16 cellular contexts compared by ENCODE assay signal in genomic region chr21:29718081-29718815, GRCh38.
DNase-seq lines count a peak whose midpoint lies in the region; TF ChIP-seq lines count a peak whose summit lies in the region.
"Had no signal": no experiment of that assay in that cellular context is flagged by ENCODE, and none has a peak within 500 bp of the region (broad histone marks: within the 10 kb centered on the region; RNA-seq: fewer than 3 reads in every experiment).

No MANE protein-coding gene starts in this region.

- no peak for TF ChIP-seq POLR2A in lower leg skin (IDR thresholded peaks at IDR 0.05)

- H3K4me3 ChIP-seq in mammary epithelial cell (replicated peaks in 1 of 3; ENCODE audit: insufficient read depth in 1 of 3, low read depth in 2 of 3, low read length in 3 of 3) (no peak overlapping the region), mesenchymal stem cell (ENCODE audit: insufficient read depth in 1 of 2, low read depth in 1 of 2, low read length in 2 of 2) (no peak overlapping the region), lower leg skin (ENCODE audit: low read depth, poor library complexity, severe bottlenecking) (no peak overlapping the region)
- H3K4me3 ChIP-seq: esophagus muscularis mucosa, GM12878, SJCRH30 had no signal

- H3K9ac ChIP-seq in mammary epithelial cell (ENCODE audit: insufficient read depth, low read length) (no peak overlapping the region), mesenchymal stem cell (ENCODE audit: low read length) (peak overlapping the region; percentile 11)

- H3K27ac ChIP-seq in mammary epithelial cell (ENCODE audit: insufficient read depth, low read depth, low read length) (no peak overlapping the region), mesenchymal stem cell (ENCODE audit: low read length, poor library complexity, severe bottlenecking) (no peak overlapping the region)
- H3K27ac ChIP-seq: esophagus muscularis mucosa, HL-60, SJCRH30 had no signal

- H2BK120ac ChIP-seq in mesenchymal stem cell (ENCODE audit: low read depth, low read length) = no peak overlapping the region

- H2BK12ac ChIP-seq in mesenchymal stem cell (ENCODE audit: low read length in 2 of 2) = no peak overlapping the region

- intact Hi-C loops in mammary epithelial cell (cut with micrococcal nuclease) (loop anchor here (5.0 kb wide), 1 partner anchor 129 kb away; no protein-coding TSS in a partner anchor), lower leg skin (cut with DNase I; ENCODE audit: low total_unique reads) (no loop called here)

- H3K79me1 ChIP-seq in mesenchymal stem cell (replicated peaks; ENCODE audit: low read length, poor library complexity, severe bottlenecking) = no peaks in the 10 kb centered on the region

- no peak overlapping the region for H4K8ac ChIP-seq in mesenchymal stem cell (ENCODE audit: low read length)

- TSS peak; percentile 49 for BruUV-seq in mammary epithelial cell (replicated peaks; lab: Mats Ljungman, UMichigan)

- no peaks in the 10 kb centered on the region for H3K4me1 ChIP-seq in mammary epithelial cell (ENCODE audit: insufficient read depth, low read length)
- no peaks in the 10 kb centered on the region for H3K4me1 ChIP-seq in mesenchymal stem cell (ENCODE audit: control insufficient read depth, insufficient read depth, low read depth, low read length)
- H3K4me1 ChIP-seq: esophagus muscularis mucosa, SJCRH30 had no signal

- H3K79me2 ChIP-seq in mammary epithelial cell (ENCODE audit: insufficient read depth, low read length) = no peaks in the 10 kb centered on the region

- DNase-seq in NCI-H345 (lab: John Stamatoyannopoulos, UW) (peak; percentile 4), NCI-H345 treated with DMSO at 0.1 percent for 48 hours (lab: John Stamatoyannopoulos, UW; ENCODE audit: unreplicated experiment) (no peak), NCI-H2196 (lab: John Stamatoyannopoulos, UW; ENCODE audit: unreplicated experiment) (peak; percentile 54), mammary epithelial cell (peak; percentile 58), mesenchymal stem cell (no peak), KG1 (lab: John Stamatoyannopoulos, UW) (no peak), HuH-7 (ENCODE audit: low spot score) (no peak), lower leg skin (ENCODE audit: low spot score in 2 of 2) (no peak)
- DNase-seq: EL, Kasumi-1, NCI-H2081 treated with DMSO at 0.1 percent for 48 hours, SJCRH30, T-helper 9 cell had no signal

- no peak overlapping the region for H3K4ac ChIP-seq in mesenchymal stem cell (ENCODE audit: low read depth in 1 of 2, low read length in 2 of 2)

- TF ChIP-seq CTCF in mammary epithelial cell (conservative IDR thresholded peaks at IDR 0.05 in 1 of 2, IDR thresholded peaks at IDR 0.05 in 1 of 2; ENCODE audit: extremely low read depth in 1 of 2, insufficient read depth in 1 of 2, low read depth in 1 of 2, low read length in 2 of 2) (no peak), lower leg skin (IDR thresholded peaks at IDR 0.05) (no peak)

- H2AK5ac ChIP-seq in mesenchymal stem cell (ENCODE audit: low read length, severe bottlenecking) = no peak overlapping the region

- H2BK15ac ChIP-seq in mesenchymal stem cell (ENCODE audit: low read depth, poor library complexity, severe bottlenecking) = no peak overlapping the region

- H2AFZ ChIP-seq in mammary epithelial cell (ENCODE audit: low read depth, low read length) = no peak overlapping the region
- no peak overlapping the region for H2AFZ ChIP-seq in mesenchymal stem cell (ENCODE audit: low read depth, low read length)

- WGBS in mammary epithelial cell (ENCODE audit: low coverage, missing lambda C conversion rate) = 63% methylated on average over 3 of the region's 3 CpGs
- WGBS in mesenchymal stem cell = 97% methylated on average over 2 of the region's 3 CpGs
- 80 to 86% methylated on average over 3 of the region's 3 CpGs for WGBS in lower leg skin, 2 donors

- H3K9me3 ChIP-seq in mammary epithelial cell (replicated peaks; ENCODE audit: insufficient read depth, low read length) (no peaks in the 10 kb centered on the region), mesenchymal stem cell (ENCODE audit: control insufficient read depth, low read length) (no peaks in the 10 kb centered on the region)
- H3K9me3 ChIP-seq: esophagus muscularis mucosa, SJCRH30 had no signal

- dilution Hi-C loops in mammary epithelial cell (cut with HindIII; ENCODE audit: low sequenced_read_pairs) = no loop called here

- H3K27me3 ChIP-seq in mammary epithelial cell (ENCODE audit: insufficient read depth, low read length) (no peaks in the 10 kb centered on the region), mesenchymal stem cell (ENCODE audit: control insufficient read depth in 1 of 2, insufficient read depth in 1 of 2, low read length in 2 of 2) (no peaks in the 10 kb centered on the region)
- H3K27me3 ChIP-seq: esophagus muscularis mucosa, SJCRH30 had no signal

- no peak overlapping the region for H3K14ac ChIP-seq in mesenchymal stem cell (ENCODE audit: low read length in 2 of 2)

- in situ Hi-C loops in mammary epithelial cell (cut with MboI; ENCODE audit: low sequenced_read_pairs in 2 of 2) = no loop called here

- H2BK5ac ChIP-seq in mesenchymal stem cell (ENCODE audit: low read depth, low read length, poor library complexity, severe bottlenecking) = no peak overlapping the region

- CTCF ChIA-PET in mammary epithelial cell (lab: Charles Lee; ENCODE audit: low non-redundant PET) = no interaction called here

- H4K91ac ChIP-seq in mesenchymal stem cell (ENCODE audit: low read length) = no peak overlapping the region

- H4K20me1 ChIP-seq in mammary epithelial cell (ENCODE audit: insufficient read depth, low read length) = no peaks in the 10 kb centered on the region

- H3K18ac ChIP-seq in mesenchymal stem cell (ENCODE audit: low read depth in 1 of 2, low read length in 2 of 2) = no peak overlapping the region

- no peak overlapping the region for H3K23ac ChIP-seq in mesenchymal stem cell (ENCODE audit: low read length in 2 of 2)

- H3K36me3 ChIP-seq in mammary epithelial cell (ENCODE audit: insufficient read depth, low read length) = no peaks in the 10 kb centered on the region
- no peaks in the 10 kb centered on the region for H3K36me3 ChIP-seq in mesenchymal stem cell (ENCODE audit: control insufficient read depth in 1 of 2, insufficient read depth in 2 of 2, low read depth in 1 of 2, low read length in 2 of 2)
- H3K36me3 ChIP-seq: esophagus muscularis mucosa, SJCRH30 had no signal

- H3K4me2 ChIP-seq in mammary epithelial cell (ENCODE audit: insufficient read depth, low read depth, low read length) (no peak overlapping the region), mesenchymal stem cell (ENCODE audit: low read length, poor library complexity, severe bottlenecking) (no peak overlapping the region)

Comparison
In these comparisons a context has a peak if more than half of its experiments do, and no peak if none do; other contexts are left out.
1. DNase-seq: peak in NCI-H345 (single experiment), NCI-H2196 (single experiment) and mammary epithelial cell (single experiment); none in NCI-H345 treated with DMSO at 0.1 percent for 48 hours (single experiment), mesenchymal stem cell (single experiment), KG1 (single experiment), HuH-7 (single experiment) and lower leg skin (0 of 2).